9 cellular contexts compared by ENCODE assay signal in genomic region chr12:106118-106561, GRCh38. TPM values are rescaled to one million over a fixed set of nuclear protein-coding genes. Genes with fewer than 3 reads are reported as not detected.
DNase-seq lines count a peak whose midpoint lies in the region; ATAC-seq and TF ChIP-seq lines count a peak whose summit lies in the region.
"Had no signal": no experiment of that assay in that cellular context is flagged by ENCODE, and none has a peak within 500 bp of the region (broad histone marks: within the 10 kb centered on the region; RNA-seq: fewer than 3 reads in every experiment).

No MANE protein-coding gene starts in this region.

- H3K27me3 Mint-ChIP-seq in activated CD4-positive, alpha-beta memory T cell treated with anti-CD3 and anti-CD28 coated beads, Interleukin-2, amount 10 ng/mL, durations not matched to agents 7 days and 5 days: peaks cover 8% of the 10 kb centered on the region

- peak; percentile 86 for ATAC-seq in HG02763 (IDR thresholded peaks at IDR 0.05; ENCODE audit: unreplicated experiment)
- ATAC-seq in mucosa of descending colon: peak; percentile 42

- H3K4me3 ChIP-seq in mucosa of descending colon: no peak overlapping the region
- H3K4me3 ChIP-seq in effector memory CD4-positive, alpha-beta T cell (ENCODE audit: insufficient read depth, low read depth, low read length, poor library complexity, severe bottlenecking): no peak overlapping the region

- no peak overlapping the region for H3K27ac ChIP-seq in effector memory CD4-positive, alpha-beta T cell (ENCODE audit: insufficient read depth, low read length, poor library complexity, severe bottlenecking)

- peaks cover 2% of the 10 kb centered on the region for H3K9me3 Mint-ChIP-seq in activated CD4-positive, alpha-beta memory T cell treated with anti-CD3 and anti-CD28 coated beads, Interleukin-2, amount 10 ng/mL, durations not matched to agents 7 days and 5 days

- no peaks in the 10 kb centered on the region for H3K9me3 ChIP-seq in mucosa of descending colon
- H3K9me3 ChIP-seq in effector memory CD4-positive, alpha-beta T cell (ENCODE audit: control insufficient read depth, low read length): no peaks in the 10 kb centered on the region

- CTCF ChIA-PET in activated CD4-positive, alpha-beta memory T cell treated with anti-CD3 and anti-CD28 coated beads, Interleukin-2, amount 10 ng/mL, durations not matched to agents 7 days and 5 days (lab: Charles Lee): no interaction called here

- H3K36me3 Mint-ChIP-seq in activated CD4-positive, alpha-beta memory T cell treated with anti-CD3 and anti-CD28 coated beads, Interleukin-2, amount 10 ng/mL, durations not matched to agents 7 days and 5 days (ENCODE audit: low read depth): no peaks in the 10 kb centered on the region

- no peak overlapping the region for H3K27ac Mint-ChIP-seq in activated CD4-positive, alpha-beta memory T cell treated with anti-CD3 and anti-CD28 coated beads, Interleukin-2, amount 10 ng/mL, durations not matched to agents 7 days and 5 days
- H3K27ac Mint-ChIP-seq: T-helper 1 cell treated with Interleukin-12 subunit alpha and Interleukin-12 subunit beta and Interleukin-4 antibody, amounts not matched to agents 30 μg/mL and 1 μg/mL, for 36 hours had no signal

- H3K27me3 ChIP-seq in effector memory CD4-positive, alpha-beta T cell (replicated peaks; ENCODE audit: control insufficient read depth, insufficient read depth, low read length, poor library complexity, severe bottlenecking): no peaks in the 10 kb centered on the region

- peaks cover 5% of the 10 kb centered on the region for H3K4me1 Mint-ChIP-seq in activated CD4-positive, alpha-beta memory T cell treated with anti-CD3 and anti-CD28 coated beads, Interleukin-2, amount 10 ng/mL, durations not matched to agents 7 days and 5 days

- POLR2A ChIA-PET in activated CD4-positive, alpha-beta memory T cell treated with anti-CD3 and anti-CD28 coated beads, Interleukin-2, amount 10 ng/mL, durations not matched to agents 7 days and 5 days (lab: Charles Lee): no interaction called here

- TF ChIP-seq CTCF in mucosa of descending colon (IDR thresholded peaks at IDR 0.05): no peak

- intact Hi-C loops in mucosa of descending colon (cut with DNase I, micrococcal nuclease): no loop called here

- peaks cover 5% of the 10 kb centered on the region for H3K4me1 ChIP-seq in mucosa of descending colon (ENCODE audit: low read depth)
- no peaks in the 10 kb centered on the region for H3K4me1 ChIP-seq in effector memory CD4-positive, alpha-beta T cell (ENCODE audit: control insufficient read depth, insufficient read depth, low read length, poor library complexity, severe bottlenecking)

- peak; percentile 34 for DNase-seq in NCI-H1105 treated with DMSO at 0.1 percent for 48 hours (lab: John Stamatoyannopoulos, UW)
- DNase-seq in NCI-H1105 (lab: John Stamatoyannopoulos, UW): no peak
- peak; percentile 99 for DNase-seq in NCI-H2171 treated with DMSO at 0.1 percent for 48 hours (lab: John Stamatoyannopoulos, UW)
- no peak for DNase-seq in mucosa of descending colon
- DNase-seq in activated CD4-positive, alpha-beta memory T cell treated with anti-CD3 and anti-CD28 coated beads, Interleukin-2, amount 10 ng/mL, durations not matched to agents 7 days and 5 days: no peak
- DNase-seq in effector memory CD4-positive, alpha-beta T cell: no peak
- DNase-seq in kidney tubule cell (ENCODE audit: low spot score): no peak

- H3K4me3 Mint-ChIP-seq in activated CD4-positive, alpha-beta memory T cell treated with anti-CD3 and anti-CD28 coated beads, Interleukin-2, amount 10 ng/mL, durations not matched to agents 7 days and 5 days: no peak overlapping the region
- H3K4me3 Mint-ChIP-seq: T-helper 1 cell treated with Interleukin-12 subunit alpha and Interleukin-12 subunit beta and Interleukin-4 antibody, amounts not matched to agents 30 μg/mL and 1 μg/mL, for 36 hours had no signal

- no peaks in the 10 kb centered on the region for H3K36me3 ChIP-seq in mucosa of descending colon (ENCODE audit: low read depth)
- no peaks in the 10 kb centered on the region for H3K36me3 ChIP-seq in effector memory CD4-positive, alpha-beta T cell (ENCODE audit: control insufficient read depth, insufficient read depth, low read length)

RNA-seq across cellular contexts. Expression of gene IQSEC3, which starts 39.6 kb away (rescaled TPM):
- total RNA-seq in mucosa of descending colon: 1 to 10 TPM in 2 of 3 donors, under 1 TPM in 1; 0.23 to 2.3 (median 1.1) TPM
- total RNA-seq in activated CD4-positive, alpha-beta memory T cell treated with anti-CD3 and anti-CD28 coated beads, Interleukin-2, amount 10 ng/mL, durations not matched to agents 7 days and 5 days: under 1 TPM; 0.10 to 0.33 TPM

Comparison
In these comparisons a context has a peak if more than half of its experiments do, and no peak if none do; other contexts are left out.
1. DNase-seq: peak in NCI-H1105 treated with DMSO at 0.1 percent for 48 hours (single experiment) and NCI-H2171 treated with DMSO at 0.1 percent for 48 hours (single experiment); none in NCI-H1105 (single experiment), mucosa of descending colon (0 of 3), activated CD4-positive, alpha-beta memory T cell treated with anti-CD3 and anti-CD28 coated beads, Interleukin-2, amount 10 ng/mL, durations not matched to agents 7 days and 5 days (single experiment), effector memory CD4-positive, alpha-beta T cell (0 of 3) and kidney tubule cell (single experiment).